In genomic region chr13:112073245-112074138, GRCh38 we compare ENCODE assay signal across 1 cellular context.
TF ChIP-seq lines count a peak whose summit lies in the region.

No MANE protein-coding gene starts in this region.

TF ChIP-seq in A549, 52 proteins besides CTCF, POLR2A, EP300 and RAD21 (continued from another document):
- TF ChIP-seq ESRRA (IDR thresholded peaks at IDR 0.05; ENCODE audit: borderline replicate concordance, low read length), result no peak
TF ChIP-seq in A549: peak in this region for 0.
